In the genomic region with DNA sequence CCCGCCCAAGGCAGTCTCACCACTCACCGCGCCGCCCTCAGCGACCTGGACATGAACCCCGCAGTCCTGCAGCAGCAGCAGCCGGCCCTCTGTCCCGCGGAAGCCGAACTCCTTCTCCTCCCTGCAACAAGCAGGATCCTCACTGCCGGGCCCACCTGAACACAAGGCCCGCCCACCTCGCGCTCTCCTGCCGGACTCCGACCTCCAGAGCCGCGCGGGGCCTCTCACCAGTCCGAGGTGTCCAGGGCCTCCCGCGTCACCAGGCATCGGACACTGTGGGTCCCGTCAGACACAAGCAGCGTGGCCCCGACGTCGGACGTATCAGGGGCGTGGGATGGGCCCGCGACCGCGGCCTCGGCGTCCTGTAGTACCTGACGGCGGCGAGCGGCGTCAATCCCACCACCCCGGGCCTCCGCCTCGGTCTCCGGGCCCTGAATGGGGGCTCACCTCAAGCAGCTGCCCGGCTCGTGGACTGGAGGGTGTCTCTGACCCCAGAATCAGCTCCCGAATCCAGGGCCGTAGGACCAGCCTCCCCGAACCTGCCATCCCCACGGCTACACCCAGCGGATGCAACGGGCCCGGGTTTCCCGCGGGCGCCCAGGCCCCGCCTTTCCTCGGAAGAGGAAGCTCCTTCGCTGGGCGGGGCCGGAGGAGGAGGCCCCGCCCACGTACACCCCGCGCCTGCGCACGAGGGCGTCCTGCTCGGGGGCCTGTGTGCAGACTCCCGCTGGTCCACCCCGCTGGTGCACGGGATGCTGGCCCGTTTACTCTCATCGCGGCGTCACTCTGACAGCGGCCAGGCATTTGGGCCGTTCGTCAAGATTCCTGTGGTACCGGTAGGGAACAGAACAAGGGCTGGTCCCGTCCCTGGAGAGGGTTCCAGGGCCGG, we compare ENCODE assay signal across 8 cellular contexts. TPM values are rescaled to one million over a fixed set of nuclear protein-coding genes. Genes with fewer than 3 reads are reported as not detected.
DNase-seq lines count a peak whose midpoint lies in the region; ATAC-seq and TF ChIP-seq lines count a peak whose summit lies in the region.

A gene (minus strand): TSS at position 586 of the 889 bp plus-strand sequence. CDS start 40 bp downstream, at position 546.

- H3T11ph ChIP-seq in H9 (ENCODE audit: low read length): no peak within 1 kb of the TSS

- no peak within 1 kb of the TSS for H2BK20ac ChIP-seq in H9 (ENCODE audit: low read depth, low read length, poor library complexity, severe bottlenecking)

- H3K9me3 ChIP-seq in H9 (ENCODE audit: control insufficient read depth, low read depth, low read length) (no peaks in the 10 kb centered on the region), MG63 (no peaks in the 10 kb centered on the region)

- peak within 1 kb of the TSS; percentile 78 for H3K4me3 ChIP-seq in MG63

- no peak within 1 kb of the TSS for H3K4ac ChIP-seq in H9 (ENCODE audit: low read depth, low read length)

- peak; percentile 100 for DNase-seq in GM03348 (ENCODE audit: low spot score)
- DNase-seq in H9: peak; percentile 89
- DNase-seq in MG63: peak; percentile 81
- DNase-seq in germinal center (ENCODE audit: low spot score): peak; percentile 98
- peak; percentile 58 for DNase-seq in omental fat pad (ENCODE audit: low spot score)

- no peak within 1 kb of the TSS for H4K8ac ChIP-seq in H9 (replicated peaks; ENCODE audit: insufficient read length, low read depth, low read length)

- no peak within 1 kb of the TSS for H2AK5ac ChIP-seq in H9 (ENCODE audit: insufficient read length, low read length)

- peaks cover 12 to 32% (median 14%) of the 10 kb centered on the region in 3 experiments for H3K36me3 Mint-ChIP-seq in H9 (ENCODE audit: insufficient read depth in 1 of 3, low read depth in 3 of 3)
- peaks cover 5% of the 10 kb centered on the region for H3K36me3 Mint-ChIP-seq in activated naive CD4-positive, alpha-beta T cell treated with anti-CD3 and anti-CD28 coated beads, Interleukin-2, amount 50 U/mL, for 24 hours

- no peak within 1 kb of the TSS; the same call in 1 of the 2 replicates for H2BK15ac ChIP-seq in H9 (ENCODE audit: low read depth, low read length)

- no peak within 1 kb of the TSS for H4K5ac ChIP-seq in H9 (ENCODE audit: insufficient read length, low read depth, low read length)

- H3K79me2 ChIP-seq in H9 (ENCODE audit: insufficient read depth, low read length): no peaks in the 10 kb centered on the region

- no peak within 1 kb of the TSS for H4K91ac ChIP-seq in H9 (ENCODE audit: insufficient read length, low read depth, low read length)

- TF ChIP-seq CTCF in H9 (conservative IDR thresholded peaks at IDR 0.05) (no peak), omental fat pad (IDR thresholded peaks at IDR 0.05) (no peak)

- no CpG with 5 or more reads among the region's 83 CpGs for WGBS in H9 (ENCODE audit: extremely low coverage, insufficient read length, low lambda C conversion rate)

- no peak within 1 kb of the TSS for H2BK120ac ChIP-seq in H9 (ENCODE audit: low read depth, low read length, poor library complexity, severe bottlenecking)

- no peak within 1 kb of the TSS for H2AFZ ChIP-seq in H9 (ENCODE audit: low read length)

- H3K4me3 Mint-ChIP-seq in H9: peak within 1 kb of the TSS; percentile 85 to 94
- peak within 1 kb of the TSS; percentile 93 for H3K4me3 Mint-ChIP-seq in activated naive CD4-positive, alpha-beta T cell treated with anti-CD3 and anti-CD28 coated beads, Interleukin-2, amount 50 U/mL, for 24 hours

- H3K9ac ChIP-seq in H9 (ENCODE audit: extremely low read depth, insufficient read length, low read length): peak within 1 kb of the TSS; percentile 56

- H4K20me1 ChIP-seq in H9 (ENCODE audit: control insufficient read depth, insufficient read depth, insufficient read length): no peaks in the 10 kb centered on the region

- H3K9me3 Mint-ChIP-seq in H9: no peaks in the 10 kb centered on the region; a peak in 1 of 5 replicates
- H3K9me3 Mint-ChIP-seq in activated naive CD4-positive, alpha-beta T cell treated with anti-CD3 and anti-CD28 coated beads, Interleukin-2, amount 50 U/mL, for 24 hours: no peaks in the 10 kb centered on the region

- no peak within 1 kb of the TSS for H2BK5ac ChIP-seq in H9 (ENCODE audit: insufficient read length, low read length)

- H3K27ac Mint-ChIP-seq in H9: peak within 1 kb of the TSS; percentile 79 to 98 (median 98); a peak in 6 of 7 replicates
- H3K27ac Mint-ChIP-seq in activated naive CD4-positive, alpha-beta T cell treated with anti-CD3 and anti-CD28 coated beads, Interleukin-2, amount 50 U/mL, for 24 hours: peak within 1 kb of the TSS; percentile 93

- H3K56ac ChIP-seq in H9 (ENCODE audit: insufficient read length, low read depth, low read length): no peak within 1 kb of the TSS

- no peaks in the 10 kb centered on the region for H3K36me3 ChIP-seq in MG63

- H3K4me1 ChIP-seq in H9 (ENCODE audit: insufficient read depth, low read length): no peaks in the 10 kb centered on the region

- 0 out of 2 replicates have a peak within 1 kb of the TSS, but pooled peaks have one; percentile 54 for H3K14ac ChIP-seq in H9 (ENCODE audit: insufficient read depth, low read length)

- H3K27me3 ChIP-seq in H9 (ENCODE audit: insufficient read depth, low read length) (no peaks in the 10 kb centered on the region), MG63 (no peaks in the 10 kb centered on the region)

- peak within 1 kb of the TSS; percentile 57 for H3K4me2 ChIP-seq in H9 (ENCODE audit: insufficient read depth, insufficient read length, low read length)

- H3K23me2 ChIP-seq in H9 (ENCODE audit: insufficient read length, low read depth, low read length, poor library complexity, severe bottlenecking): peaks cover 11% of the 10 kb centered on the region

- no peaks in the 10 kb centered on the region for H3K79me1 ChIP-seq in H9 (ENCODE audit: insufficient read depth, low read depth, low read length, poor library complexity, severe bottlenecking)

- no peak within 1 kb of the TSS for H3K23ac ChIP-seq in H9 (ENCODE audit: insufficient read length, low read depth, low read length)

- peak within 1 kb of the TSS; percentile 29 for H3K18ac ChIP-seq in H9 (ENCODE audit: insufficient read length, low read depth, low read length)

- peaks cover under 1% of the 10 kb centered on the region for H3K27me3 Mint-ChIP-seq in H9 (ENCODE audit: low read depth)
- no peaks in the 10 kb centered on the region for H3K27me3 Mint-ChIP-seq in activated naive CD4-positive, alpha-beta T cell treated with anti-CD3 and anti-CD28 coated beads, Interleukin-2, amount 50 U/mL, for 24 hours

- ATAC-seq in SK-N-SH treated with all-trans-retinoic acid at 6 μM for 48 hours (peak; percentile 77), omental fat pad (ENCODE audit: low FRiP score) (peak; percentile 85)

- peaks cover 11 to 22% of the 10 kb centered on the region in 2 experiments for H3K4me1 Mint-ChIP-seq in H9
- peaks cover 15% of the 10 kb centered on the region for H3K4me1 Mint-ChIP-seq in activated naive CD4-positive, alpha-beta T cell treated with anti-CD3 and anti-CD28 coated beads, Interleukin-2, amount 50 U/mL, for 24 hours

- H3K27ac ChIP-seq in H9 (ENCODE audit: insufficient read length, low read depth, low read length): no peak within 1 kb of the TSS
- peak within 1 kb of the TSS; percentile 98 for H3K27ac ChIP-seq in temporal lobe (ENCODE audit: low read depth, low read length)

- no peak within 1 kb of the TSS for H2BK12ac ChIP-seq in H9 (ENCODE audit: insufficient read length, low read depth, low read length)

TF ChIP-seq in SK-N-SH treated with all-trans-retinoic acid at 6 μM for 48 hours, 23 proteins besides CTCF, POLR2A, EP300 and RAD21:
- TF ChIP-seq ESRRG (CRISPR knock-in tag; IDR thresholded peaks at IDR 0.05) (no peak), TCF4 (CRISPR knock-in tag; IDR thresholded peaks at IDR 0.05; ENCODE audit: borderline replicate concordance) (no peak), ZNF565 (CRISPR knock-in tag; conservative IDR thresholded peaks at IDR 0.05; ENCODE audit: low read depth) (no peak), BACH2 (CRISPR knock-in tag; IDR thresholded peaks at IDR 0.05; ENCODE audit: borderline replicate concordance) (no peak), RARB (CRISPR knock-in tag; IDR thresholded peaks at IDR 0.05) (no peak)
- TF ChIP-seq, protein P1, sequence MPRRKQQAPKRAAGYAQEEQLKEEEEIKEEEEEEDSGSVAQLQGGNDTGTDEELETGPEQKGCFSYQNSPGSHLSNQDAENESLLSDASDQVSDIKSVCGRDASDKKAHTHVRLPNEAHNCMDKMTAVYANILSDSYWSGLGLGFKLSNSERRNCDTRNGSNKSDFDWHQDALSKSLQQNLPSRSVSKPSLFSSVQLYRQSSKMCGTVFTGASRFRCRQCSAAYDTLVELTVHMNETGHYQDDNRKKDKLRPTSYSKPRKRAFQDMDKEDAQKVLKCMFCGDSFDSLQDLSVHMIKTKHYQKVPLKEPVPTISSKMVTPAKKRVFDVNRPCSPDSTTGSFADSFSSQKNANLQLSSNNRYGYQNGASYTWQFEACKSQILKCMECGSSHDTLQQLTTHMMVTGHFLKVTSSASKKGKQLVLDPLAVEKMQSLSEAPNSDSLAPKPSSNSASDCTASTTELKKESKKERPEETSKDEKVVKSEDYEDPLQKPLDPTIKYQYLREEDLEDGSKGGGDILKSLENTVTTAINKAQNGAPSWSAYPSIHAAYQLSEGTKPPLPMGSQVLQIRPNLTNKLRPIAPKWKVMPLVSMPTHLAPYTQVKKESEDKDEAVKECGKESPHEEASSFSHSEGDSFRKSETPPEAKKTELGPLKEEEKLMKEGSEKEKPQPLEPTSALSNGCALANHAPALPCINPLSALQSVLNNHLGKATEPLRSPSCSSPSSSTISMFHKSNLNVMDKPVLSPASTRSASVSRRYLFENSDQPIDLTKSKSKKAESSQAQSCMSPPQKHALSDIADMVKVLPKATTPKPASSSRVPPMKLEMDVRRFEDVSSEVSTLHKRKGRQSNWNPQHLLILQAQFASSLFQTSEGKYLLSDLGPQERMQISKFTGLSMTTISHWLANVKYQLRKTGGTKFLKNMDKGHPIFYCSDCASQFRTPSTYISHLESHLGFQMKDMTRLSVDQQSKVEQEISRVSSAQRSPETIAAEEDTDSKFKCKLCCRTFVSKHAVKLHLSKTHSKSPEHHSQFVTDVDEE (CRISPR knock-in tag; IDR thresholded peaks at IDR 0.05): no peak
- TF ChIP-seq, protein P2, sequence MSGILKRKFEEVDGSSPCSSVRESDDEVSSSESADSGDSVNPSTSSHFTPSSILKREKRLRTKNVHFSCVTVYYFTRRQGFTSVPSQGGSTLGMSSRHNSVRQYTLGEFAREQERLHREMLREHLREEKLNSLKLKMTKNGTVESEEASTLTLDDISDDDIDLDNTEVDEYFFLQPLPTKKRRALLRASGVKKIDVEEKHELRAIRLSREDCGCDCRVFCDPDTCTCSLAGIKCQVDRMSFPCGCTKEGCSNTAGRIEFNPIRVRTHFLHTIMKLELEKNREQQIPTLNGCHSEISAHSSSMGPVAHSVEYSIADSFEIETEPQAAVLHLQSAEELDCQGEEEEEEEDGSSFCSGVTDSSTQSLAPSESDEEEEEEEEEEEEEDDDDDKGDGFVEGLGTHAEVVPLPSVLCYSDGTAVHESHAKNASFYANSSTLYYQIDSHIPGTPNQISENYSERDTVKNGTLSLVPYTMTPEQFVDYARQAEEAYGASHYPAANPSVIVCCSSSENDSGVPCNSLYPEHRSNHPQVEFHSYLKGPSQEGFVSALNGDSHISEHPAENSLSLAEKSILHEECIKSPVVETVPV (CRISPR knock-in tag; IDR thresholded peaks at IDR 0.05): no peak

RNA-seq across cellular contexts. Expression of the gene that starts here (rescaled TPM):
- total RNA-seq in H9 (2021): 34.1 and 38.2 TPM in 2 replicates
- 24.4 and 24.7 TPM in 2 replicates for total RNA-seq in MG63 (2014; rRNA removed; shearing (Covaris generic); ENCODE audit: low replicate concordance)
- 10 to 100 TPM in 3 of 4 donors, 1 to 10 TPM in 1; 9.5 to 21.3 (median 18.4) TPM for total RNA-seq in omental fat pad
- total RNA-seq in temporal lobe: 17.7 TPM
